8 cellular contexts compared by ENCODE assay signal in the genomic region with DNA sequence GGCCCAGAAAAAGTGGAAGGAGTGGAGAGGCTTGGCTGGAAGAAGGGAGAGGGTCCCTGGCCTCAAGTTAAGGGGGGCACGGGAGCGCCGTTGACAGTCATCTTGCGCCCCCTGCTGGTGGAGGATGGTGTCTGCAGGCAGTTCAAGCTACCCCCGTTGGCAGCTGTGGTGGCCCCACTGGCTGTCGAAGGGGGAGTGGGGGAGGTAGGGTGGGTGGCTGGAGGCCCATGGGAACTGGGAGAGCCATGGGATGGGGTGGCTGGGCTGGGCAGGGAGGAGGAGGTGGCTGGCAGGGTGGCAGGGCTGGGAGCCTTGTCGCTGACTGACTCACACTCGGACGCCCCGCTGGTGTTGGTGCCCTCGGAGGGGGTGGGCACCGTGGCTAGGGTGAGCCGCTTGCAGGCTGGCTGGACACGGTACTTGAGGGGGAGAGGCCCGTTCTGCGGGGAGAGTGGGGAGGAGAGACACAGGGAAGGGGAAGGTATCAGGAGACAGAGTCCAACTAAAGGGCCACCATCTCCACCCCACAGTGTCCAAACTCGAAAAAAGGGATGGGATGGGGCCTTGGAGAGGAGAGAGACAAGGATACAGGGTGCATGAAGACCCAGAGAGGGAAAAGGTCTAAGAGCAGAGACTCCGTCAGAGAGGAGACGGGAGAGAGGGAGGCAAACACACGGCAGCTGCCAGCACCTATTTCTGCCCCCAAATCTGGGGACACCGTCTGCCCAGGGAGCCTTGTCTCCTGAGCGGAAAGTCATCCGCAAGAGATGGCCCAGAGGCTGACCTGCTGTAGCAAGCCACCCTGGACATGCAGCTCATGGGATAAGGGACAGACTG. TPM values are rescaled to one million over a fixed set of nuclear protein-coding genes. Genes with fewer than 3 reads are reported as not detected.
DNase-seq lines count a peak whose midpoint lies in the region; ATAC-seq and TF ChIP-seq lines count a peak whose summit lies in the region.

No MANE protein-coding gene starts in this region.

- H3K4me3 Mint-ChIP-seq in endodermal cell (no peak overlapping the region), natural killer cell (no peak overlapping the region)

- TF ChIP-seq CTCF in GM12865 (IDR thresholded peaks at IDR 0.05; ENCODE audit: insufficient read depth, low read depth, low read length, missing control alignments) (peak; percentile 90), endodermal cell (conservative IDR thresholded peaks at IDR 0.05) (peak; percentile 90), natural killer cell (IDR thresholded peaks at IDR 0.05) (peak; percentile 94)

- peaks cover 3% of the 10 kb centered on the region for H3K4me1 ChIP-seq in endodermal cell (ENCODE audit: control insufficient read depth, insufficient read depth, low read length)

- H3K27ac ChIP-seq in endodermal cell (ENCODE audit: low read depth, low read length) (no peak overlapping the region), substantia nigra (ENCODE audit: low read depth, low read length, poor library complexity, severe bottlenecking) (no peak overlapping the region)

- H3K27me3 ChIP-seq in endodermal cell (ENCODE audit: control insufficient read depth, insufficient read depth, low read length, poor library complexity, severe bottlenecking) = no peaks in the 10 kb centered on the region

- WGBS in endodermal cell (ENCODE audit: insufficient coverage in 1 of 2, insufficient read length in 1 of 2), 2 experiments = 74 to 93% methylated on average over 9 to 23 of the region's 23 CpGs

- H3K27ac Mint-ChIP-seq in endodermal cell = peak overlapping the region; percentile 80
- peak overlapping the region; percentile 89 to 93 for H3K27ac Mint-ChIP-seq in natural killer cell

- no peaks in the 10 kb centered on the region for H3K9me3 Mint-ChIP-seq in endodermal cell
- no peaks in the 10 kb centered on the region for H3K9me3 Mint-ChIP-seq in natural killer cell

- intact Hi-C loops in natural killer cell (cut with micrococcal nuclease) = loop anchor here (1.0 kb wide), 2 partner anchors 58 to 177 kb away; no protein-coding TSS in a partner anchor

- DNase-seq in GM12865 (ENCODE audit: low read depth) (peak; percentile 61), NCI-H1930 (lab: John Stamatoyannopoulos, UW) (peak; percentile 41 to 61), endodermal cell (peak; percentile 94), natural killer cell (peak; percentile 78), substantia nigra (lab: John Stamatoyannopoulos, UW) (peak in 37 of 49 donors; percentile 6 to 77 (median 49)), occipital lobe (lab: John Stamatoyannopoulos, UW) (no peak)
- peak; percentile 59 to 65 for DNase-seq in activated CD8-positive, alpha-beta memory T cell treated with anti-CD3 and anti-CD28 coated beads for 4 hours (ENCODE audit: low read depth in 2 of 2)

- H3K4me3 ChIP-seq in GM12865 (ENCODE audit: low read depth, low read length) (no peak overlapping the region), endodermal cell (ENCODE audit: low read length) (no peak overlapping the region)

- peaks cover 65% of the 10 kb centered on the region for H3K36me3 ChIP-seq in endodermal cell (ENCODE audit: control insufficient read depth, insufficient read depth, low read length)

- H3K36me3 Mint-ChIP-seq in endodermal cell (ENCODE audit: low read depth) (peaks cover 54% of the 10 kb centered on the region), natural killer cell (no peaks in the 10 kb centered on the region)

- ATAC-seq in natural killer cell (peak in 2 of 3 donors; percentile 52 to 59), HG02571 (IDR thresholded peaks at IDR 0.05; ENCODE audit: unreplicated experiment) (no peak)

- H3K4me1 Mint-ChIP-seq in endodermal cell = peaks cover 11% of the 10 kb centered on the region
- H3K4me1 Mint-ChIP-seq in natural killer cell = peaks cover 46 to 53% of the 10 kb centered on the region in 2 donors

- H3K27me3 Mint-ChIP-seq in endodermal cell (ENCODE audit: insufficient read depth) (no peaks in the 10 kb centered on the region), natural killer cell (ENCODE audit: low read depth in 2 of 2) (no peaks in the 10 kb centered on the region)

- no peak overlapping the region for H3K9ac ChIP-seq in endodermal cell (ENCODE audit: extremely low read depth, low read length, poor library complexity, severe bottlenecking)

- no peaks in the 10 kb centered on the region for H3K9me3 ChIP-seq in endodermal cell (ENCODE audit: control insufficient read depth, low read length)

RNA-seq across cellular contexts. Expression of a gene that starts 5.2 kb away (rescaled TPM):
- total RNA-seq in endodermal cell (10 to 100 TPM in 1 of 2 donors, 1 to 10 TPM in 1; 8.9 to 11.2 TPM), natural killer cell (10 to 100 TPM; 32.6 to 37.4 (median 33.9) TPM), occipital lobe (2.3 TPM)
- polyA plus RNA-seq in endodermal cell (2013, experiment 1 of 2) = 5.7 TPM
- polyA plus RNA-seq in endodermal cell (2013, experiment 2 of 2) = 6.3 TPM

RNA-seq across cellular contexts. Expression of a gene that starts 12.8 kb away (rescaled TPM):
- total RNA-seq in endodermal cell (100 to 1,000 TPM; 101 to 106 TPM), natural killer cell (under 1 TPM in 1 of 3 donors, not detected in 2; 0.12 TPM), occipital lobe (4.8 TPM)
- polyA plus RNA-seq in endodermal cell (2013, experiment 1 of 2) = 83.8 TPM
- 72.3 TPM for polyA plus RNA-seq in endodermal cell (2013, experiment 2 of 2)

RNA-seq across cellular contexts. Expression of a gene that starts 17.2 kb away (rescaled TPM):
- total RNA-seq in endodermal cell (100 to 1,000 TPM; 192 to 244 TPM), natural killer cell (100 to 1,000 TPM; 102 to 129 (median 118) TPM), occipital lobe (138 TPM)
- polyA plus RNA-seq in endodermal cell (2013, experiment 1 of 2) = 230 TPM
- 230 TPM for polyA plus RNA-seq in endodermal cell (2013, experiment 2 of 2)

RNA-seq across cellular contexts. Expression of a gene that starts 30.3 kb away (rescaled TPM):
- total RNA-seq in endodermal cell (100 to 1,000 TPM; 112 to 127 TPM), natural killer cell (100 to 1,000 TPM; 478 to 578 (median 485) TPM), occipital lobe (18.4 TPM)
- 54.4 TPM for polyA plus RNA-seq in endodermal cell (2013, experiment 1 of 2)
- 49.1 TPM for polyA plus RNA-seq in endodermal cell (2013, experiment 2 of 2)

Comparison
In these comparisons a context has a peak if more than half of its experiments do, and no peak if none do; other contexts are left out.
1. RNA of a gene that starts 12.8 kb away (total RNA-seq): 101 to 106 TPM in endodermal cell; 4.8 TPM in occipital lobe (single experiment) and 0.12 TPM in natural killer cell; every median in the first group is over 10 times any median in the second.
2. Peak in every context shown above with its lines, with median percentiles within 50 percentile points of each other: CTCF ChIP-seq.